17 cellular contexts compared by ENCODE assay signal in genomic region chr2:73494031-73494430, GRCh38.
DNase-seq lines count a peak whose midpoint lies in the region; ATAC-seq, FAIRE-seq and TF ChIP-seq lines count a peak whose summit lies in the region.
"Had no signal": no experiment of that assay in that cellular context is flagged by ENCODE, and none has a peak within 500 bp of the region (broad histone marks: within the 10 kb centered on the region; RNA-seq: fewer than 3 reads in every experiment).

No MANE protein-coding gene starts in this region.

- no peaks in the 10 kb centered on the region for H3K27me3 Mint-ChIP-seq in activated CD8-positive, alpha-beta T cell treated with anti-CD3 and anti-CD28 coated beads for 36 hours
- H3K27me3 Mint-ChIP-seq in activated CD8-positive, alpha-beta T cell treated with anti-CD3 and anti-CD28 coated beads, Interleukin-2, amount 10 ng/mL, durations not matched to agents 7 days and 5 days (ENCODE audit: low read depth) = no peaks in the 10 kb centered on the region
- H3K27me3 Mint-ChIP-seq: activated naive CD4-positive, alpha-beta T cell treated with anti-CD3 and anti-CD28 coated beads, Interleukin-2, amount 10 ng/mL, durations not matched to agents 7 days and 5 days had no signal

- H3K4me1 Mint-ChIP-seq in activated CD8-positive, alpha-beta T cell treated with anti-CD3 and anti-CD28 coated beads for 36 hours (ENCODE audit: low read depth) = peaks cover 6% of the 10 kb centered on the region
- H3K4me1 Mint-ChIP-seq in activated CD8-positive, alpha-beta T cell treated with anti-CD3 and anti-CD28 coated beads, Interleukin-2, amount 10 ng/mL, durations not matched to agents 7 days and 5 days (ENCODE audit: low read depth) = peaks cover 6% of the 10 kb centered on the region

- H3K4ac ChIP-seq in trophoblast cell (ENCODE audit: low read depth, low read length) = no peak overlapping the region

- no CpG with 5 or more reads among the region's 2 CpGs for WGBS in trophoblast cell (ENCODE audit: extremely low coverage, insufficient coverage, insufficient read length)

- no peak overlapping the region for H3K14ac ChIP-seq in trophoblast cell (ENCODE audit: low read length)

- H4K12ac ChIP-seq in trophoblast cell (ENCODE audit: low read depth, low read length) = no peak overlapping the region

- H3K9me3 Mint-ChIP-seq in activated CD8-positive, alpha-beta T cell treated with anti-CD3 and anti-CD28 coated beads for 36 hours = no peaks in the 10 kb centered on the region
- no peaks in the 10 kb centered on the region for H3K9me3 Mint-ChIP-seq in activated CD8-positive, alpha-beta T cell treated with anti-CD3 and anti-CD28 coated beads, Interleukin-2, amount 10 ng/mL, durations not matched to agents 7 days and 5 days (ENCODE audit: insufficient read depth)
- H3K9me3 Mint-ChIP-seq: activated naive CD4-positive, alpha-beta T cell treated with anti-CD3 and anti-CD28 coated beads, Interleukin-2, amount 10 ng/mL, durations not matched to agents 7 days and 5 days had no signal

- H3K9ac ChIP-seq in trophoblast cell (ENCODE audit: low read length) = no peak overlapping the region

- H3K79me1 ChIP-seq in trophoblast cell (ENCODE audit: low read length) = no peaks in the 10 kb centered on the region

- no peak overlapping the region for H3K27ac ChIP-seq in trophoblast cell (ENCODE audit: low read depth, low read length)
- H3K27ac ChIP-seq: epithelial cell of prostate, testis had no signal

- TF ChIP-seq CTCF in activated CD8-positive, alpha-beta T cell treated with anti-CD3 and anti-CD28 coated beads for 36 hours (IDR thresholded peaks at IDR 0.05) = no peak
- TF ChIP-seq CTCF in bronchial epithelial cell (IDR thresholded peaks at IDR 0.05; ENCODE audit: insufficient read depth, low read length, severe bottlenecking) = no peak

- H4K91ac ChIP-seq in trophoblast cell (ENCODE audit: low read depth, low read length) = no peak overlapping the region

- no peak overlapping the region for H3K23ac ChIP-seq in trophoblast cell (ENCODE audit: low read length)

- no peak for FAIRE-seq in bronchial epithelial cell (lab: Jason Lieb, UNC)
- FAIRE-seq: D721Med, K562 had no signal

- H3K4me3 Mint-ChIP-seq in activated CD8-positive, alpha-beta T cell treated with anti-CD3 and anti-CD28 coated beads for 36 hours = no peak overlapping the region
- H3K4me3 Mint-ChIP-seq in activated CD8-positive, alpha-beta T cell treated with anti-CD3 and anti-CD28 coated beads, Interleukin-2, amount 10 ng/mL, durations not matched to agents 7 days and 5 days = no peak overlapping the region
- H3K4me3 Mint-ChIP-seq: activated naive CD4-positive, alpha-beta T cell treated with anti-CD3 and anti-CD28 coated beads, Interleukin-2, amount 10 ng/mL, durations not matched to agents 7 days and 5 days had no signal

- no peaks in the 10 kb centered on the region for H3K4me1 ChIP-seq in trophoblast cell (ENCODE audit: control insufficient read depth in 1 of 2, insufficient read depth in 2 of 2, low read length in 2 of 2)
- H3K4me1 ChIP-seq: testis had no signal

- H2BK12ac ChIP-seq in trophoblast cell (ENCODE audit: low read length) = no peak overlapping the region

- H3K36me3 Mint-ChIP-seq in activated CD8-positive, alpha-beta T cell treated with anti-CD3 and anti-CD28 coated beads for 36 hours (ENCODE audit: low read depth) = peaks cover 38% of the 10 kb centered on the region
- peaks cover 28% of the 10 kb centered on the region for H3K36me3 Mint-ChIP-seq in activated CD8-positive, alpha-beta T cell treated with anti-CD3 and anti-CD28 coated beads, Interleukin-2, amount 10 ng/mL, durations not matched to agents 7 days and 5 days (ENCODE audit: low read depth)

- H2BK5ac ChIP-seq in trophoblast cell (ENCODE audit: low read depth, low read length, poor library complexity) = no peak overlapping the region

- H2AK5ac ChIP-seq in trophoblast cell (ENCODE audit: low read length) = no peak overlapping the region

- no peak overlapping the region for H4K8ac ChIP-seq in trophoblast cell (ENCODE audit: low read depth, low read length)

- H3K36me3 ChIP-seq in bronchial epithelial cell (ENCODE audit: control insufficient read depth, insufficient read depth, low read length) (no peaks in the 10 kb centered on the region), trophoblast cell (ENCODE audit: control insufficient read depth in 1 of 2, insufficient read depth in 2 of 2, low read length in 2 of 2) (peaks cover 0 to 1% of the 10 kb centered on the region in 2 experiments)

- POLR2A ChIA-PET in activated CD8-positive, alpha-beta T cell treated with anti-CD3 and anti-CD28 coated beads for 36 hours (lab: Charles Lee) = interaction anchor here (0.9 kb wide), 1 partner anchor 13 kb away, joined by 3 read pairs; no protein-coding TSS in a partner anchor
- POLR2A ChIA-PET in activated CD8-positive, alpha-beta T cell treated with anti-CD3 and anti-CD28 coated beads, Interleukin-2, amount 10 ng/mL, durations not matched to agents 7 days and 5 days (lab: Charles Lee) = no interaction called here

- H3K4me3 ChIP-seq in bronchial epithelial cell (ENCODE audit: low read depth, low read length) (no peak overlapping the region), trophoblast cell (ENCODE audit: low read depth, low read length) (no peak overlapping the region)
- H3K4me3 ChIP-seq: K562, testis had no signal

- CTCF ChIA-PET in activated CD8-positive, alpha-beta T cell treated with anti-CD3 and anti-CD28 coated beads for 36 hours (lab: Charles Lee) = no interaction called here
- CTCF ChIA-PET in activated CD8-positive, alpha-beta T cell treated with anti-CD3 and anti-CD28 coated beads, Interleukin-2, amount 10 ng/mL, durations not matched to agents 7 days and 5 days (lab: Charles Lee) = no interaction called here

- H3K18ac ChIP-seq in trophoblast cell (ENCODE audit: low read length) = no peak overlapping the region

- peak; percentile 64 for ATAC-seq in activated CD8-positive, alpha-beta T cell treated with anti-CD3 and anti-CD28 coated beads for 36 hours
- ATAC-seq in activated CD8-positive, alpha-beta T cell treated with anti-CD3 and anti-CD28 coated beads, Interleukin-2, amount 10 ng/mL, durations not matched to agents 7 days and 5 days = no peak
- ATAC-seq in GM18907 (IDR thresholded peaks at IDR 0.05; ENCODE audit: unreplicated experiment) = no peak
- ATAC-seq: K562 had no signal

- no peak overlapping the region for H2BK120ac ChIP-seq in trophoblast cell (ENCODE audit: insufficient read depth, low read length, poor library complexity)

- no peak overlapping the region for H2AFZ ChIP-seq in trophoblast cell (ENCODE audit: insufficient read depth, low read length, poor library complexity)

- no peaks in the 10 kb centered on the region for H3K9me3 ChIP-seq in trophoblast cell (ENCODE audit: insufficient read depth, low read depth, low read length)
- H3K9me3 ChIP-seq: testis had no signal

- no peaks in the 10 kb centered on the region for H3K27me3 ChIP-seq in bronchial epithelial cell (ENCODE audit: control insufficient read depth, insufficient read depth, low read length)
- H3K27me3 ChIP-seq in trophoblast cell (ENCODE audit: insufficient read depth, low read length) = no peaks in the 10 kb centered on the region
- H3K27me3 ChIP-seq: testis had no signal

- H3K27ac Mint-ChIP-seq in activated CD8-positive, alpha-beta T cell treated with anti-CD3 and anti-CD28 coated beads for 36 hours = no peak overlapping the region
- H3K27ac Mint-ChIP-seq in activated CD8-positive, alpha-beta T cell treated with anti-CD3 and anti-CD28 coated beads, Interleukin-2, amount 10 ng/mL, durations not matched to agents 7 days and 5 days = no peak overlapping the region
- H3K27ac Mint-ChIP-seq: activated naive CD4-positive, alpha-beta T cell treated with anti-CD3 and anti-CD28 coated beads, Interleukin-2, amount 10 ng/mL, durations not matched to agents 7 days and 5 days had no signal

- no peaks in the 10 kb centered on the region for H3K79me2 ChIP-seq in trophoblast cell (ENCODE audit: control insufficient read depth, insufficient read depth, low read length, poor library complexity)

- intact Hi-C loops in activated CD8-positive, alpha-beta T cell treated with anti-CD3 and anti-CD28 coated beads for 36 hours (cut with micrococcal nuclease) = no loop called here

- H3K4me2 ChIP-seq in trophoblast cell (ENCODE audit: low read length) = no peak overlapping the region

- DNase-seq in activated CD8-positive, alpha-beta T cell treated with anti-CD3 and anti-CD28 coated beads for 36 hours = peak; percentile 2
- DNase-seq in activated CD8-positive, alpha-beta T cell treated with anti-CD3 and anti-CD28 coated beads, Interleukin-2, amount 10 ng/mL, durations not matched to agents 7 days and 5 days = no peak
- DNase-seq in LHCN-M2 (ENCODE audit: low read depth) (peak; percentile 46), bronchial epithelial cell (ENCODE audit: low read depth) (peak; percentile 49), trophoblast cell (peak; percentile 7 to 50), NCI-H1694 treated with DMSO at 0.1 percent for 48 hours (lab: John Stamatoyannopoulos, UW) (no peak), middle frontal gyrus (ENCODE audit: extremely low spot score, low spot score) (no peak)
- DNase-seq: activated naive CD4-positive, alpha-beta T cell treated with anti-CD3 and anti-CD28 coated beads, Interleukin-2, amount 10 ng/mL, durations not matched to agents 7 days and 5 days; cerebellar nuclear complex; NCI-H1694; SHP77 treated with DMSO at 0.1 percent for 48 hours; T1000; testis had no signal

Comparison
In these comparisons a context has a peak if more than half of its experiments do, and no peak if none do; other contexts are left out.
1. DNase-seq: peak in activated CD8-positive, alpha-beta T cell treated with anti-CD3 and anti-CD28 coated beads for 36 hours (single experiment), LHCN-M2 (single experiment), bronchial epithelial cell (single experiment) and trophoblast cell (2 of 2); none in activated CD8-positive, alpha-beta T cell treated with anti-CD3 and anti-CD28 coated beads, Interleukin-2, amount 10 ng/mL, durations not matched to agents 7 days and 5 days (single experiment), NCI-H1694 treated with DMSO at 0.1 percent for 48 hours (single experiment) and middle frontal gyrus (single experiment).